Comparison of ENCODE assay signal across 1 cellular context in genomic region chr17:36592316-36592710, GRCh38.
TF ChIP-seq lines count a peak whose summit lies in the region.

No MANE protein-coding gene starts in this region.

TF ChIP-seq in GM12878, 131 proteins besides CTCF, POLR2A, EP300 and RAD21:
- TF ChIP-seq BCLAF1 (IDR thresholded peaks at IDR 0.05) (no peak), ZNF207 (IDR thresholded peaks at IDR 0.05; ENCODE audit: borderline replicate concordance) (no peak), BCL11A (IDR thresholded peaks at IDR 0.05; ENCODE audit: low read depth, low read length) (no peak), MYC (IDR thresholded peaks at IDR 0.05; ENCODE audit: insufficient read depth, insufficient read length, insufficient replicate concordance, low read length, severe bottlenecking) (no peak), CREB1 (IDR thresholded peaks at IDR 0.05; ENCODE audit: low read depth) (no peak), ATF2 (IDR thresholded peaks at IDR 0.05; ENCODE audit: low read length) (no peak), CHD1 (IDR thresholded peaks at IDR 0.05; ENCODE audit: low read depth, low read length) (no peak), SRF (IDR thresholded peaks at IDR 0.05; ENCODE audit: low read depth in 2 of 2, low read length in 2 of 2) (no peak), SP1 (IDR thresholded peaks at IDR 0.05; ENCODE audit: low read depth, low read length) (no peak), SPI1 (IDR thresholded peaks at IDR 0.05; ENCODE audit: borderline replicate concordance, insufficient read depth, low read depth, low read length) (no peak), CBX3 (IDR thresholded peaks at IDR 0.05; ENCODE audit: borderline replicate concordance, low read depth) (no peak)
TF ChIP-seq in GM12878: peak in this region for 0.
